Comparison of ENCODE assay signal across 1 cellular context in the genomic region with DNA sequence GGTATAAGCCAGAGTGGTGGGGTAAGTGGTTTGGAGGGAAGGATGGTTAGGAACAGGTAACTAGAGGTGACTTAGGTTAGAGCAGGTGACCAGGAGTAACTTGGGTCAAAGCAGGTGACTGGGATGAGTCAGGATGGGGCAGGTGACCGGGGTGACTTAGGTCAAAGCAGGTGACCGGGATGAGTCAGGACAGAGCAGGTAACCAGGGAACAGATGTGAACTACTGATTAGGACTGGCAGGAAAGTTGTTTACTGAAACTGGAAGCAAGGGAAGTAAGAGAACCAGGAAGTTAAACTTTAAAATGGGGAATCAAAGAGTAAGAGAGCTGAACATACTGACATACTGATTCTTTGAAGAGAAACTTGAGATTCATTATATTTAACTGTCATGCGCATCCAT.
TF ChIP-seq lines count a peak whose summit lies in the region.

No MANE protein-coding gene starts in this region.

TF ChIP-seq in K562, 482 proteins besides CTCF, POLR2A, EP300 and RAD21:
- TF ChIP-seq ZEB2 (IDR thresholded peaks at IDR 0.05) (peak; percentile 50), FOSL1 (tag; conservative IDR thresholded peaks at IDR 0.05) (peak; percentile 33; the same call in 1 of the 2 replicates), GATAD2A (IDR thresholded peaks at IDR 0.05) (no peak), NFE2 (IDR thresholded peaks at IDR 0.05; ENCODE audit: low read depth) (no peak), TCF3 (CRISPR knock-in tag; IDR thresholded peaks at IDR 0.05) (peak; percentile 33; the same call in 1 of the 2 replicates), RBM22 (IDR thresholded peaks at IDR 0.05; ENCODE audit: low read depth, low read length, poor library complexity, severe bottlenecking) (no peak), ARID1B (IDR thresholded peaks at IDR 0.05) (no peak)
